Comparison of ENCODE assay signal across 23 cellular contexts in genomic region chr17:21303441-21304065, GRCh38. TPM values are rescaled to one million over a fixed set of nuclear protein-coding genes. Genes with fewer than 3 reads are reported as not detected.
DNase-seq lines count a peak whose midpoint lies in the region; ATAC-seq and TF ChIP-seq lines count a peak whose summit lies in the region.
"Had no signal": no experiment of that assay in that cellular context is flagged by ENCODE, and none has a peak within 500 bp of the region (broad histone marks: within the 10 kb centered on the region; RNA-seq: fewer than 3 reads in every experiment).

No MANE protein-coding gene starts in this region.

- H3K9me3 ChIP-seq in psoas muscle, result no peaks in the 10 kb centered on the region
- H3K9me3 ChIP-seq: BE2C had no signal

- H3K4me1 Mint-ChIP-seq in activated T-cell treated with anti-CD3 and anti-CD28 coated beads, Interleukin-2, amount 50 U/mL, for 24 hours (ENCODE audit: low read depth), result no peaks in the 10 kb centered on the region
- H3K4me1 Mint-ChIP-seq in endothelial cell (ENCODE audit: unreplicated experiment), result no peaks in the 10 kb centered on the region

- peaks cover 0 to 97% of the 10 kb centered on the region in 2 donors for H3K36me3 ChIP-seq in psoas muscle (ENCODE audit: insufficient read depth in 1 of 2, low read depth in 1 of 2)
- H3K36me3 ChIP-seq: BE2C, neural progenitor cell had no signal

- no peak overlapping the region for H3K4me3 ChIP-seq in psoas muscle
- H3K4me3 ChIP-seq: ascending aorta, neural progenitor cell, stomach, upper lobe of left lung had no signal

- no peak overlapping the region for H3K27ac ChIP-seq in psoas muscle
- H3K27ac ChIP-seq: ascending aorta, neural progenitor cell, stomach, upper lobe of left lung had no signal

- TF ChIP-seq CTCF in GM10266 (IDR thresholded peaks at IDR 0.05; ENCODE audit: control insufficient read depth, insufficient read depth, low read depth, missing control alignments), result no peak
- no peak for TF ChIP-seq CTCF in endothelial cell (IDR thresholded peaks at IDR 0.05; ENCODE audit: unreplicated experiment)
- no peak for TF ChIP-seq CTCF in psoas muscle (IDR thresholded peaks at IDR 0.05)

- no peak for ATAC-seq in psoas muscle
- no peak for ATAC-seq in HG03520 (IDR thresholded peaks at IDR 0.05; ENCODE audit: unreplicated experiment)
- no peak for ATAC-seq in HG03175 (IDR thresholded peaks at IDR 0.05; ENCODE audit: unreplicated experiment)

- H3K27ac Mint-ChIP-seq in activated T-cell treated with anti-CD3 and anti-CD28 coated beads, Interleukin-2, amount 50 U/mL, for 24 hours, result peak overlapping the region; percentile 26
- H3K27ac Mint-ChIP-seq in endothelial cell (ENCODE audit: unreplicated experiment), result peak overlapping the region; percentile 80
- H3K27ac Mint-ChIP-seq: activated CD4-positive, alpha-beta memory T cell treated with anti-CD3 and anti-CD28 coated beads for 36 hours; activated naive CD4-positive, alpha-beta T cell treated with anti-CD3 and anti-CD28 coated beads for 36 hours; neural progenitor cell had no signal

- H3K4me3 Mint-ChIP-seq in activated T-cell treated with anti-CD3 and anti-CD28 coated beads, Interleukin-2, amount 50 U/mL, for 24 hours, result no peak overlapping the region
- peak overlapping the region; percentile 68 for H3K4me3 Mint-ChIP-seq in endothelial cell (ENCODE audit: unreplicated experiment)
- H3K4me3 Mint-ChIP-seq: activated CD4-positive, alpha-beta memory T cell treated with anti-CD3 and anti-CD28 coated beads for 36 hours; activated naive CD4-positive, alpha-beta T cell treated with anti-CD3 and anti-CD28 coated beads for 36 hours; neural progenitor cell had no signal

- intact Hi-C loops in psoas muscle (cut with DNase I), result loop anchor here in 1 of 2 donors (10.0 kb wide), 1 partner anchor 371 kb away; no protein-coding TSS in a partner anchor

- whole genome bisulfite sequencing in psoas muscle, 3 donors, result 80 to 92% (median 84%) methylated on average over 8 of the region's 8 CpGs

- H3K27me3 Mint-ChIP-seq in activated T-cell treated with anti-CD3 and anti-CD28 coated beads, Interleukin-2, amount 50 U/mL, for 24 hours, result no peaks in the 10 kb centered on the region
- H3K27me3 Mint-ChIP-seq in endothelial cell (ENCODE audit: unreplicated experiment), result peaks cover 30% of the 10 kb centered on the region
- H3K27me3 Mint-ChIP-seq: activated CD4-positive, alpha-beta memory T cell treated with anti-CD3 and anti-CD28 coated beads for 36 hours had no signal

- H3K36me3 Mint-ChIP-seq in activated T-cell treated with anti-CD3 and anti-CD28 coated beads, Interleukin-2, amount 50 U/mL, for 24 hours (ENCODE audit: low read depth), result peaks cover 92% of the 10 kb centered on the region
- peaks cover 43% of the 10 kb centered on the region for H3K36me3 Mint-ChIP-seq in endothelial cell (ENCODE audit: low read depth, unreplicated experiment)

- no peaks in the 10 kb centered on the region for H3K9me3 Mint-ChIP-seq in activated T-cell treated with anti-CD3 and anti-CD28 coated beads, Interleukin-2, amount 50 U/mL, for 24 hours
- H3K9me3 Mint-ChIP-seq in endothelial cell (ENCODE audit: unreplicated experiment), result peaks cover 5% of the 10 kb centered on the region

- H3K4me1 ChIP-seq in psoas muscle, result no peaks in the 10 kb centered on the region
- H3K4me1 ChIP-seq: ascending aorta, BE2C, neural progenitor cell, stomach, upper lobe of left lung had no signal

- H3K27me3 ChIP-seq in psoas muscle (ENCODE audit: insufficient read depth in 3 of 3, low read length in 2 of 3), result no peaks in the 10 kb centered on the region
- H3K27me3 ChIP-seq: ascending aorta, BE2C, neural progenitor cell, stomach, upper lobe of left lung had no signal

- no peak for DNase-seq in activated T-cell treated with anti-CD3 and anti-CD28 coated beads, Interleukin-2, amount 50 U/mL, for 24 hours
- DNase-seq in activated T-cell treated with anti-CD3 and anti-CD28 coated beads for 4 hours (no peak), GM10266 (ENCODE audit: extremely low spot score) (peak; percentile 25), endothelial cell (ENCODE audit: low spot score) (no peak), psoas muscle (peak; percentile 9 to 40), LoVo (ENCODE audit: low spot score) (no peak)
- DNase-seq: 8988T; activated CD4-positive, alpha-beta memory T cell treated with anti-CD3 and anti-CD28 coated beads for 36 hours; activated CD4-positive, CD25-positive, alpha-beta regulatory T cell; BE2C; central memory CD4-positive, alpha-beta T cell; GOT3; NCI-H2171 treated with DMSO at 0.1 percent for 48 hours; NCI-H526; stimulated activated CD4-positive, alpha-beta T cell treated with anti-CD3 and anti-CD28 coated beads, Interleukin-4, amount 100 ng/mL, for 1 hour; stomach; SW 1271 had no signal

RNA-seq across cellular contexts. Expression of gene MAP2K3, which starts 19.0 kb away (rescaled TPM):
- total RNA-seq in endothelial cell (ENCODE audit: unreplicated experiment) (65.8 TPM), psoas muscle (100 to 1,000 TPM in 2 of 4 donors, 10 to 100 TPM in 2; 64.4 to 126 (median 107) TPM)
- 100 to 1,000 TPM in 2 of 3 donors, 10 to 100 TPM in 1; 86.3 to 229 (median 146) TPM for polyA plus RNA-seq in psoas muscle

RNA-seq across cellular contexts. Expression of gene NATD1, which starts 50.3 kb away (rescaled TPM):
- total RNA-seq in endothelial cell (ENCODE audit: unreplicated experiment) (30.3 TPM), psoas muscle (10 to 100 TPM; 21.6 to 48.0 (median 24.5) TPM)
- polyA plus RNA-seq in psoas muscle, result 10 to 100 TPM in 2 of 3 donors, 1 to 10 TPM in 1; 4.7 to 15.1 (median 10.5) TPM

Comparison
In these comparisons a context has a peak if more than half of its experiments do, and no peak if none do; other contexts are left out.
1. DNase-seq: peak in GM10266 (single experiment) and psoas muscle (2 of 2); none in activated T-cell treated with anti-CD3 and anti-CD28 coated beads, Interleukin-2, amount 50 U/mL, for 24 hours (single experiment), activated T-cell treated with anti-CD3 and anti-CD28 coated beads for 4 hours (single experiment), endothelial cell (single experiment) and LoVo (single experiment).